Comparison of ENCODE assay signal across 8 cellular contexts in genomic region chr2:37982147-37982582, GRCh38. TPM values are rescaled to one million over a fixed set of nuclear protein-coding genes. Genes with fewer than 3 reads are reported as not detected.
DNase-seq lines count a peak whose midpoint lies in the region; ATAC-seq and TF ChIP-seq lines count a peak whose summit lies in the region.

No MANE protein-coding gene starts in this region.

- H3K36me3 ChIP-seq in right lobe of liver, result no peaks in the 10 kb centered on the region

- intact Hi-C loops in right lobe of liver (cut with DNase I), result loop anchor here in 1 of 2 donors (10.0 kb wide), 1 partner anchor 293 kb away; no protein-coding TSS in a partner anchor

- DNase-seq in NCI-H524 (lab: John Stamatoyannopoulos, UW) (peak; percentile 43 to 79), NCI-H524 treated with DMSO at 0.1 percent for 48 hours (lab: John Stamatoyannopoulos, UW) (no peak), NCI-H146 treated with DMSO at 0.1 percent for 48 hours (lab: John Stamatoyannopoulos, UW; ENCODE audit: unreplicated experiment) (peak; percentile 18), choroid plexus epithelial cell (ENCODE audit: low read depth) (peak; percentile 80), right lobe of liver (peak; percentile 52 to 66 (median 62))
- DNase-seq in activated CD4-positive, alpha-beta T cell treated with anti-CD3 and anti-CD28 coated beads for 1 hour, result peak; percentile 22
- peak; percentile 24 to 41 (median 30) for DNase-seq in stimulated activated CD4-positive, alpha-beta T cell treated with anti-CD3 and anti-CD28 coated beads, TNF-alpha, amount 100 ng/mL, for 4 hours (ENCODE audit: low read depth in 3 of 3)

- no peaks in the 10 kb centered on the region for H3K9me3 ChIP-seq in right lobe of liver

- H3K4me3 ChIP-seq in choroid plexus epithelial cell (ENCODE audit: low read depth, low read length) (peak overlapping the region; percentile 36), right lobe of liver (no peak overlapping the region)

- H3K4me1 ChIP-seq in right lobe of liver, result no peaks in the 10 kb centered on the region

- H3K27ac ChIP-seq in right lobe of liver, result no peak overlapping the region

- 4% methylated on average over 3 of the region's 3 CpGs for WGBS in right lobe of liver (ENCODE audit: insufficient coverage, low coverage, low lambda C conversion rate, missing lambda C conversion rate)

- TF ChIP-seq POLR2A in right lobe of liver (IDR thresholded peaks at IDR 0.05), result no peak

- TF ChIP-seq CTCF in choroid plexus epithelial cell (conservative IDR thresholded peaks at IDR 0.05; ENCODE audit: low read depth, low read length), result peak; percentile 82
- TF ChIP-seq CTCF in right lobe of liver (IDR thresholded peaks at IDR 0.05), result peak; percentile 79 to 86 (median 80)

- H3K27me3 ChIP-seq in right lobe of liver, result no peaks in the 10 kb centered on the region

- ATAC-seq in right lobe of liver (peak; percentile 66 to 82 (median 81)), HG03342 (IDR thresholded peaks at IDR 0.05; ENCODE audit: unreplicated experiment) (no peak)

RNA-seq across cellular contexts. Expression of gene RMDN2, which starts 57.1 kb away (rescaled TPM):
- 10 to 100 TPM in 5 of 6 experiments, 1 to 10 TPM in 1; 8.8 to 18.5 (median 15.7) TPM for total RNA-seq in right lobe of liver
